8 cellular contexts compared by ENCODE assay signal in genomic region chr12:64672925-64673409, GRCh38.
DNase-seq lines count a peak whose midpoint lies in the region; ATAC-seq and TF ChIP-seq lines count a peak whose summit lies in the region.

No MANE protein-coding gene starts in this region.

- H3K36me3 ChIP-seq in esophagus squamous epithelium = no peaks in the 10 kb centered on the region

- peak; percentile 81 for DNase-seq in COLO668 (lab: John Stamatoyannopoulos, UW; ENCODE audit: unreplicated experiment)
- DNase-seq in MV-4-11 (lab: John Stamatoyannopoulos, UW) = peak; percentile 70
- peak; percentile 37 for DNase-seq in T-helper 22 cell (ENCODE audit: low read depth)
- DNase-seq in esophagus squamous epithelium (lab: John Stamatoyannopoulos, UW) = no peak
- DNase-seq in stimulated activated CD4-positive, alpha-beta T cell treated with anti-CD3 and anti-CD28 coated beads, Interleukin-4, amount 100 ng/mL, for 24 hours = peak; percentile 40
- no peak for DNase-seq in pons (ENCODE audit: low spot score)
- no peak for DNase-seq in hepatic stellate cell (ENCODE audit: low spot score)

- TF ChIP-seq POLR2A in esophagus squamous epithelium (IDR thresholded peaks at IDR 0.05) = peak in 1 of 4 donors; percentile 2

- H3K4me1 ChIP-seq in esophagus squamous epithelium = peaks cover 14 to 97% (median 47%) of the 10 kb centered on the region in 3 donors

- ATAC-seq in GM18520 (IDR thresholded peaks at IDR 0.05; ENCODE audit: unreplicated experiment) = no peak

- 40 to 47% methylated on average over 8 of the region's 8 CpGs for WGBS in esophagus squamous epithelium, 2 donors

- H3K4me3 ChIP-seq in esophagus squamous epithelium = no peak overlapping the region

- no peaks in the 10 kb centered on the region for H3K27me3 ChIP-seq in esophagus squamous epithelium

- TF ChIP-seq CTCF in esophagus squamous epithelium (IDR thresholded peaks at IDR 0.05) = no peak

- peak overlapping the region; percentile 22 to 88 (median 52) for H3K27ac ChIP-seq in esophagus squamous epithelium

- H3K9me3 ChIP-seq in esophagus squamous epithelium = no peaks in the 10 kb centered on the region

- intact Hi-C loops in esophagus squamous epithelium (cut with DNase I) = no loop called here

Comparison
In these comparisons a context has a peak if more than half of its experiments do, and no peak if none do; other contexts are left out.
1. DNase-seq: peak in COLO668 (single experiment), MV-4-11 (single experiment), T-helper 22 cell (single experiment) and stimulated activated CD4-positive, alpha-beta T cell treated with anti-CD3 and anti-CD28 coated beads, Interleukin-4, amount 100 ng/mL, for 24 hours (single experiment); none in esophagus squamous epithelium (single experiment), pons (single experiment) and hepatic stellate cell (single experiment).